ENCODE assay signal across 8 cellular contexts in genomic region chr7:133139350-133139749, GRCh38. TPM values are rescaled to one million over a fixed set of nuclear protein-coding genes. Genes with fewer than 3 reads are reported as not detected.
DNase-seq lines count a peak whose midpoint lies in the region; ATAC-seq and TF ChIP-seq lines count a peak whose summit lies in the region.

No MANE protein-coding gene starts in this region.

- ATAC-seq in HG03432 (IDR thresholded peaks at IDR 0.05; ENCODE audit: unreplicated experiment) (no peak), GM21619 (IDR thresholded peaks at IDR 0.05; ENCODE audit: unreplicated experiment) (no peak)
- ATAC-seq in activated T-cell treated with anti-CD3 and anti-CD28 coated beads, Interleukin-2, amount 50 U/mL, for 4 hours: no peak

- H3K9me3 Mint-ChIP-seq in activated T-cell treated with anti-CD3 and anti-CD28 coated beads, Interleukin-2, amount 50 U/mL, for 4 hours: no peaks in the 10 kb centered on the region

- no peak overlapping the region for H3K4me3 ChIP-seq in astrocyte of the cerebellum (ENCODE audit: low read depth, low read length)

- H3K4me3 Mint-ChIP-seq in activated T-cell treated with anti-CD3 and anti-CD28 coated beads, Interleukin-2, amount 50 U/mL, for 4 hours: no peak overlapping the region

- H3K36me3 Mint-ChIP-seq in activated T-cell treated with anti-CD3 and anti-CD28 coated beads, Interleukin-2, amount 50 U/mL, for 4 hours (ENCODE audit: insufficient read depth): no peaks in the 10 kb centered on the region

- in situ Hi-C loops in astrocyte of the cerebellum (cut with HindIII; ENCODE audit: low sequenced_read_pairs): no loop called here

- peak; percentile 70 for DNase-seq in DMS53 (lab: John Stamatoyannopoulos, UW)
- peak; percentile 46 for DNase-seq in HuH-7 (ENCODE audit: low spot score)
- peak; percentile 36 for DNase-seq in astrocyte of the cerebellum (ENCODE audit: low read depth)
- peak; percentile 40 for DNase-seq in kidney glomerular epithelial cell (lab: John Stamatoyannopoulos, UW)
- DNase-seq in activated T-cell treated with anti-CD3 and anti-CD28 coated beads, Interleukin-2, amount 50 U/mL, for 4 hours: no peak
- no peak for DNase-seq in NCI-H1417 (lab: John Stamatoyannopoulos, UW)

- TF ChIP-seq CTCF in astrocyte of the cerebellum (IDR thresholded peaks at IDR 0.05; ENCODE audit: low read depth, low read length, missing control alignments): peak; percentile 53

- no peaks in the 10 kb centered on the region for H3K4me1 Mint-ChIP-seq in activated T-cell treated with anti-CD3 and anti-CD28 coated beads, Interleukin-2, amount 50 U/mL, for 4 hours (ENCODE audit: low read depth)

- H3K27me3 Mint-ChIP-seq in activated T-cell treated with anti-CD3 and anti-CD28 coated beads, Interleukin-2, amount 50 U/mL, for 4 hours (ENCODE audit: low read depth): peaks cover 12% of the 10 kb centered on the region

RNA-seq across cellular contexts. Expression of gene CHCHD3, which starts 57.5 kb away (rescaled TPM):
- total RNA-seq in activated T-cell treated with anti-CD3 and anti-CD28 coated beads, Interleukin-2, amount 50 U/mL, for 4 hours: 100 to 1,000 TPM in 1 of 3 donors, 10 to 100 TPM in 2; 80.7 to 101 (median 92.0) TPM

Comparison
In these comparisons a context has a peak if more than half of its experiments do, and no peak if none do; other contexts are left out.
1. DNase-seq: peak in DMS53 (single experiment), HuH-7 (single experiment), astrocyte of the cerebellum (single experiment) and kidney glomerular epithelial cell (single experiment); none in activated T-cell treated with anti-CD3 and anti-CD28 coated beads, Interleukin-2, amount 50 U/mL, for 4 hours (single experiment) and NCI-H1417 (0 of 3).